Comparison of ENCODE assay signal across 8 cellular contexts in genomic region chr1:210935905-210936304, GRCh38.
"Had no signal": no experiment of that assay in that cellular context is flagged by ENCODE, and none has a peak within 500 bp of the region (broad histone marks: within the 10 kb centered on the region; RNA-seq: fewer than 3 reads in every experiment).

No MANE protein-coding gene starts in this region.

- FAIRE-seq: HepG2, HTR-8/SVneo, K562 had no signal

- H3K4me3 ChIP-seq: K562 had no signal

- DNase-seq: IMR-90, KBM-7, KG1 had no signal

- H3K9ac ChIP-seq: KMS-11 had no signal

- H3K4me2 ChIP-seq: KMS-11 had no signal

- ATAC-seq: HepG2, K562 had no signal

- H3K27ac ChIP-seq: HL-60, KMS-11 had no signal
